Comparison of ENCODE assay signal across 9 cellular contexts in the genomic region with DNA sequence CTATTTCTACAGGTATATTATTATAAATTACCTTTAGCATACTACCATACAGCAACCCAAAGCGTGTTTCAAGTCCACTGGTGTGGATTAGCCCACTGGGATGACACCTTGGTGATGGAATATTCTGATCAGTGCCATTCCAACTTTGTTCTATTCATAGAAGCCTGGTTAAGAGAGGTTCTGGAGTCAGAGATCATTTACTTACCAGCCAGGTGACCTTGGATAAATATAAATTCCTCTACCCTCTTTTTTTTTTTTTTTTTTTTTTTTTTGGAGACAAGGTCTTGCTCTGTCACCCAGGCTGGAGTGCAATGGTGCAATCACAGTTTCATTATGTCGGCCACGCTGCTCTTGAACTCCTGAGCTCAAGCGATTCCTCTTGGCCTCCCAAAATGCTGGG. TPM values are rescaled to one million over a fixed set of nuclear protein-coding genes. Genes with fewer than 3 reads are reported as not detected.
"Had no signal": no experiment of that assay in that cellular context is flagged by ENCODE, and none has a peak within 500 bp of the region (broad histone marks: within the 10 kb centered on the region; RNA-seq: fewer than 3 reads in every experiment).

A gene (minus strand): TSS at position 101 of the 400 bp plus-strand sequence. CDS start 11,500 bp downstream, outside the sequence.

- H3K4me3 ChIP-seq: GM12878 had no signal

- FAIRE-seq: G401.6, GM12878, GM12891, GM12892, GM18507, GM19239 had no signal

- ATAC-seq: GM12878 had no signal

- DNase-seq: GDM1, GF-D8 had no signal

RNA-seq across cellular contexts. Expression of the gene that starts here (rescaled TPM):
- total RNA-seq: G401, GM12878 had no signal
